Comparison of ENCODE assay signal across 8 cellular contexts in the genomic region with DNA sequence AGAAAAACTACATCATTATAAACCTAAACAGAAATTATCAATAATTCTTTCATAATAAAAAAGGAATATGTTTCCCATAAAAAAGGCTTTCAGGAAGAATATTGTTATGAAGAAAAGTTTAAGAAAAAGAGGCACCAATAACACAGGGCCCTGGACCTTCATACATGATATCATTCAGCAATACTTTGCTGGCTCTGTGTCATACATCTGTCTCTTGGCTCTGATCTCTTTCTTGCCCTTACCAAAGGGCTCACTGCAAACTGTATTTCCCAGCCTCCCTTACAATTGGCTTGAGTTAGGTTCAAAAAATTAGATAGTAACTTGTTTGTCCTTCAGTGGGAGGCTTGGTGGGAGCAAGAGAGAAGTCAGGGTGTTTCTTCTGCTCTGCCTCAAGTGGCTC.
"Had no signal": no experiment of that assay in that cellular context is flagged by ENCODE, and none has a peak within 500 bp of the region (broad histone marks: within the 10 kb centered on the region; RNA-seq: fewer than 3 reads in every experiment).

No MANE protein-coding gene starts in this region.

- H3K4me3 ChIP-seq: K562 had no signal

- H3K27ac Mint-ChIP-seq: IgD-negative memory B cell had no signal

- H3K27me3 Mint-ChIP-seq: IgD-negative memory B cell had no signal

- H3K27ac ChIP-seq: HL-60 had no signal

- H3K4me3 Mint-ChIP-seq: IgD-negative memory B cell had no signal

- H3K36me3 Mint-ChIP-seq: IgD-negative memory B cell had no signal

- DNase-seq: IMR-90, KBM-7, KG1 had no signal

- FAIRE-seq: HepG2, HTR-8/SVneo, K562 had no signal

- ATAC-seq: HepG2, K562 had no signal
